Comparison of ENCODE assay signal across 19 cellular contexts in genomic region chr16:86305440-86305839, GRCh38.
A peak's percentile ranks its signal among the peaks of the same experiment; 100 is the strongest.
DNase-seq lines count a peak whose midpoint lies in the region; ATAC-seq and TF ChIP-seq lines count a peak whose summit lies in the region.
"Had no signal": no experiment of that assay in that cellular context is flagged by ENCODE, and none has a peak within 500 bp of the region (broad histone marks: within the 10 kb centered on the region; RNA-seq: fewer than 3 reads in every experiment).

No MANE protein-coding gene starts in this region.

- H3K36me3 ChIP-seq in IMR-90 (ENCODE audit: control insufficient read depth, insufficient read depth, low read length) (no peaks in the 10 kb centered on the region), gastroesophageal sphincter (no peaks in the 10 kb centered on the region), muscle layer of duodenum (ENCODE audit: control insufficient read depth in 1 of 2, insufficient read depth in 2 of 2, low read length in 2 of 2) (no peaks in the 10 kb centered on the region), stomach smooth muscle (ENCODE audit: control insufficient read depth in 2 of 2, insufficient read depth in 2 of 2, low read length in 2 of 2) (no peaks in the 10 kb centered on the region), PC-9 (ENCODE audit: low read depth) (no peaks in the 10 kb centered on the region)
- H3K36me3 ChIP-seq: MG63 had no signal

- in situ Hi-C loops in IMR-90 (cut with MboI; ENCODE audit: low sequenced_read_pairs), result loop anchor here (25.0 kb wide), 1 partner anchor 493 kb away; no protein-coding TSS in a partner anchor

- peak overlapping the region; percentile 99 for H4K91ac ChIP-seq in IMR-90 (ENCODE audit: insufficient read depth, low read depth, low read length)

- peak overlapping the region; percentile 46; the same call in 1 of the 2 replicates for H3K9ac ChIP-seq in IMR-90 (ENCODE audit: low read depth, low read length)
- no peak overlapping the region for H3K9ac ChIP-seq in stomach smooth muscle (ENCODE audit: low read length in 2 of 2)

- peak overlapping the region; percentile 99 for H2BK120ac ChIP-seq in IMR-90 (ENCODE audit: low read depth, low read length)

- H3K9me3 ChIP-seq in IMR-90 (ENCODE audit: control insufficient read depth, insufficient read depth, low read length), result no peaks in the 10 kb centered on the region
- no peaks in the 10 kb centered on the region for H3K9me3 ChIP-seq in gastroesophageal sphincter
- H3K9me3 ChIP-seq in muscle layer of duodenum (ENCODE audit: control insufficient read depth in 1 of 2, low read length in 2 of 2), result no peaks in the 10 kb centered on the region
- H3K9me3 ChIP-seq in stomach smooth muscle (ENCODE audit: control insufficient read depth in 2 of 2, low read length in 2 of 2), result no peaks in the 10 kb centered on the region
- H3K9me3 ChIP-seq in PC-9 (ENCODE audit: insufficient read depth, low read depth), result no peaks in the 10 kb centered on the region
- H3K9me3 ChIP-seq: MG63 had no signal

- TF ChIP-seq POLR2A in IMR-90 (IDR thresholded peaks at IDR 0.05; ENCODE audit: low read depth, low read length), result no peak
- no peak for TF ChIP-seq POLR2A in gastroesophageal sphincter (IDR thresholded peaks at IDR 0.05)

- no peaks in the 10 kb centered on the region for H3K79me2 ChIP-seq in PC-9 (ENCODE audit: low read depth)

- peak overlapping the region; percentile 99 for H3K18ac ChIP-seq in IMR-90 (ENCODE audit: low read depth, low read length)

- no peaks in the 10 kb centered on the region for H4K20me1 ChIP-seq in IMR-90 (ENCODE audit: insufficient read depth, low read length)
- H4K20me1 ChIP-seq in PC-9 (ENCODE audit: insufficient read depth), result no peaks in the 10 kb centered on the region

- H3K4me2 ChIP-seq in IMR-90 (ENCODE audit: low read depth, low read length) (no peak overlapping the region; the same call in 1 of the 2 replicates), PC-9 (no peak overlapping the region)

- POLR2A ChIA-PET in IMR-90 (lab: Charles Lee; ENCODE audit: unreplicated experiment) (interaction anchor here (0.6 kb wide), 1 partner anchor 112 kb away, joined by 4 read pairs; no protein-coding TSS in a partner anchor), PC-9 (lab: Charles Lee; ENCODE audit: unreplicated experiment) (no interaction called here)

- H3K14ac ChIP-seq in IMR-90 (replicated peaks; ENCODE audit: low read depth, low read length), result peak overlapping the region; percentile 80

- no peaks in the 10 kb centered on the region for H3K27me3 ChIP-seq in IMR-90 (ENCODE audit: control insufficient read depth, insufficient read depth, low read length)
- no peaks in the 10 kb centered on the region for H3K27me3 ChIP-seq in gastroesophageal sphincter
- H3K27me3 ChIP-seq in muscle layer of duodenum (ENCODE audit: low read depth, low read length), result no peaks in the 10 kb centered on the region
- no peaks in the 10 kb centered on the region for H3K27me3 ChIP-seq in stomach smooth muscle (ENCODE audit: control insufficient read depth in 1 of 2, insufficient read depth in 2 of 2, low read length in 2 of 2)
- peaks cover 79% of the 10 kb centered on the region for H3K27me3 ChIP-seq in PC-9 (ENCODE audit: insufficient read depth, low read depth)
- H3K27me3 ChIP-seq: MG63 had no signal

- peak overlapping the region; percentile 96 for H4K5ac ChIP-seq in IMR-90 (ENCODE audit: low read depth, low read length)

- H3K4me1 ChIP-seq in IMR-90 (ENCODE audit: control insufficient read depth, insufficient read depth, low read length) (peaks cover 45% of the 10 kb centered on the region), gastroesophageal sphincter (peaks cover 0 to 57% (median 6%) of the 10 kb centered on the region in 3 donors), muscle layer of duodenum (ENCODE audit: control insufficient read depth in 1 of 2, insufficient read depth in 2 of 2, low read length in 2 of 2) (peaks cover 0 to 18% of the 10 kb centered on the region in 2 donors), stomach smooth muscle (ENCODE audit: control insufficient read depth, insufficient read depth, low read length) (peaks cover 30% of the 10 kb centered on the region), PC-9 (replicated peaks; ENCODE audit: insufficient read depth) (no peaks in the 10 kb centered on the region)

- DNase-seq in IMR-90 (no peak), PC-9 (no peak), 8988T (no peak), NCI-H2227 treated with DMSO at 0.1 percent for 48 hours (lab: John Stamatoyannopoulos, UW) (no peak)
- DNase-seq: DMS53; GDM1; MG63; NCI-H1092; NCI-H1436; NCI-H187 treated with DMSO at 0.1 percent for 48 hours; NCI-H510A; NCI-H774; NK-92 treated with Interleukin-12 subunit alpha and Interleukin-12 subunit beta, amount 100 ng/mL, for 24 hours had no signal

- no peaks in the 10 kb centered on the region for H3F3A ChIP-seq in PC-9 (ENCODE audit: insufficient read depth, low read depth)

- H3K23ac ChIP-seq in IMR-90 (ENCODE audit: low read depth, low read length), result peak overlapping the region; percentile 97

- intact Hi-C loops in IMR-90 (cut with micrococcal nuclease) (no loop called here), PC-9 (cut with micrococcal nuclease; ENCODE audit: unreplicated experiment) (no loop called here)

- peak overlapping the region; percentile 99 for H2BK20ac ChIP-seq in IMR-90 (ENCODE audit: low read depth, low read length)

- WGBS in IMR-90 (ENCODE audit: extremely low coverage in 2 of 2, insufficient read length in 1 of 2), 2 experiments, result no CpG with 5 or more reads among the region's 5 CpGs
- 85 to 95% methylated on average over 1 to 3 of the region's 5 CpGs for WGBS in gastroesophageal sphincter (ENCODE audit: low coverage in 1 of 2), 2 donors

- peak overlapping the region; percentile 79 for H2AK9ac ChIP-seq in IMR-90 (replicated peaks; ENCODE audit: low read depth, low read length, poor library complexity)

- TF ChIP-seq EP300 in gastroesophageal sphincter (IDR thresholded peaks at IDR 0.05), result no peak

- H3K4me3 ChIP-seq in IMR-90 (ENCODE audit: insufficient read depth, low read depth, low read length), result no peak overlapping the region
- H3K4me3 ChIP-seq in gastroesophageal sphincter, result no peak overlapping the region
- no peak overlapping the region for H3K4me3 ChIP-seq in muscle layer of duodenum (ENCODE audit: low read depth in 1 of 2, low read length in 2 of 2)
- H3K4me3 ChIP-seq in stomach smooth muscle (ENCODE audit: low read length in 2 of 2), result no peak overlapping the region
- no peak overlapping the region for H3K4me3 ChIP-seq in PC-9
- H3K4me3 ChIP-seq: K562, MG63 had no signal

- H3K79me1 ChIP-seq in IMR-90 (ENCODE audit: low read depth in 1 of 2, low read length in 2 of 2), result peaks cover 7 to 54% of the 10 kb centered on the region in 2 experiments; a peak in 3 of 4 replicates

- H2AK5ac ChIP-seq in IMR-90 (ENCODE audit: low read depth, low read length), result peak overlapping the region; percentile 97

- peak overlapping the region; percentile 100 for H2BK5ac ChIP-seq in IMR-90 (ENCODE audit: low read depth, low read length, poor library complexity, severe bottlenecking)

- no peak for TF ChIP-seq RAD21 in IMR-90 (IDR thresholded peaks at IDR 0.05; ENCODE audit: low read length)

- BruUV-seq in IMR-90 (replicated peaks; lab: Mats Ljungman, UMichigan) (no TSS peak), PC-9 (replicated peaks; lab: Mats Ljungman, UMichigan) (no TSS peak)

- H3K4ac ChIP-seq in IMR-90 (ENCODE audit: low read depth, low read length), result peak overlapping the region; percentile 95

- no peak overlapping the region for H2AFZ ChIP-seq in IMR-90 (replicated peaks; ENCODE audit: low read length, poor library complexity)
- H2AFZ ChIP-seq in PC-9, result no peak overlapping the region

- dilution Hi-C loops in IMR-90 (cut with HindIII; ENCODE audit: low sequenced_read_pairs, unreplicated experiment), result no loop called here

- H3K9me2 ChIP-seq in PC-9 (ENCODE audit: insufficient read depth), result no peaks in the 10 kb centered on the region

- CTCF ChIA-PET in IMR-90 (lab: Yijun Ruan, JAX), result interaction anchor here (0.6 to 0.8 kb wide), 3 partner anchors 9 to 221 kb away, joined by 3 read pairs; no protein-coding TSS in a partner anchor
- CTCF ChIA-PET in PC-9 (lab: Charles Lee), result no interaction called here

- peak overlapping the region; percentile 89 for H3K56ac ChIP-seq in IMR-90 (ENCODE audit: extremely low read depth, insufficient read depth, low read length)

- TF ChIP-seq CTCF in IMR-90 (conservative IDR thresholded peaks at IDR 0.05; ENCODE audit: low read depth, low read length) (no peak), gastroesophageal sphincter (IDR thresholded peaks at IDR 0.05) (no peak), PC-9 (conservative IDR thresholded peaks at IDR 0.05) (no peak)

- ATAC-seq in IMR-90 (ENCODE audit: low read depth), result no peak
- ATAC-seq in gastroesophageal sphincter, result no peak
- ATAC-seq in GM18867 (IDR thresholded peaks at IDR 0.05; ENCODE audit: unreplicated experiment), result no peak
- ATAC-seq: K562, Panc1 had no signal

- H3K27ac ChIP-seq in IMR-90 (ENCODE audit: insufficient read depth, low read length) (peak overlapping the region; percentile 100), gastroesophageal sphincter (peak overlapping the region; percentile 5 to 96 (median 90)), muscle layer of duodenum (ENCODE audit: low read length) (peak overlapping the region; percentile 41), stomach smooth muscle (ENCODE audit: low read length) (peak overlapping the region; percentile 24), PC-9 (no peak overlapping the region)

- peaks cover 26% of the 10 kb centered on the region for H3K9me1 ChIP-seq in IMR-90 (ENCODE audit: insufficient read depth, low read length)

- H4K8ac ChIP-seq in IMR-90 (ENCODE audit: low read depth in 2 of 2, low read length in 2 of 2), result peak overlapping the region; percentile 87 to 93

- H2BK15ac ChIP-seq in IMR-90 (ENCODE audit: low read depth, low read length), result peak overlapping the region; percentile 93

TF ChIP-seq in IMR-90, 13 proteins besides CTCF, POLR2A, EP300 and RAD21 (continues in another document):
- TF ChIP-seq MAZ (IDR thresholded peaks at IDR 0.05; ENCODE audit: borderline replicate concordance, low read depth, low read length) (no peak), FOS (IDR thresholded peaks at IDR 0.05; ENCODE audit: low read depth, low read length) (no peak), ELK1 (IDR thresholded peaks at IDR 0.05; ENCODE audit: borderline replicate concordance, low read depth, low read length) (no peak), CEBPB (IDR thresholded peaks at IDR 0.05; ENCODE audit: low read depth, low read length) (no peak)
